In the genomic region with DNA sequence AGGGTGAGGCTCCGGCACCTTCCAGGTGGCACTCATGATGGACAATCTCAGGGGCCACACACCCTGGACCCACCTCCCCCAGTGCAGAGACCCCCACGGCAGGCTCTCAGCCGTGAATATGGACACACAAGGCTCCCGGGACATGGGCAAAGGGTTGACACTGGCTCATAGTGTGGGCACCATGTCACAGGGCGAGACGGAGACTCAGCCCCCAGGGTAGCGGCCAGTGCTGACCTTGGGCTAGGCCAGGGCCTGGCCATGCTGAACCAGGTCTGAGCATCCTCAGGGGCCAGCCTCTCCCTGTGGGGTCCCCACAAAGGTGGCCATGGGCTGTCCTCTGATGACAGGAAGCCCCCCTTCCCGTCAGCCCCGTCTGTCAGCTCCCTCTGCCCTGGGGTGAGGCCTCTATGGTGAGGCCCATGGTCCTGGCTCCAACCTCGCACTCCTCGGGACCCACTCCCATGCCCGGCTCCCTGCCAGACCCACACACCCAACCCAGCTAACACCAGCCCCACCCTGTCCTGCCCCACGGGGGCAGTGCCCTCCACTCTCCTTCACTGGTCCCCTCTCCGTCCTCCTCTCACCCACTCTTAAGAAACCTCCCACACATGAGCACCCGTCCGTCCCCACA, we compare ENCODE assay signal across 18 cellular contexts. TPM values are rescaled to one million over a fixed set of nuclear protein-coding genes. Genes with fewer than 3 reads are reported as not detected.
DNase-seq lines count a peak whose midpoint lies in the region; ATAC-seq and TF ChIP-seq lines count a peak whose summit lies in the region.
"Had no signal": no experiment of that assay in that cellular context is flagged by ENCODE, and none has a peak within 500 bp of the region (broad histone marks: within the 10 kb centered on the region; RNA-seq: fewer than 3 reads in every experiment).

No MANE protein-coding gene starts in this region.

- H3K36me3 ChIP-seq in aorta (ENCODE audit: control insufficient read depth in 1 of 2, insufficient read depth in 2 of 2, low read length in 1 of 2) (no peaks in the 10 kb centered on the region), MM.1S (replicated peaks; ENCODE audit: insufficient read depth, low read length) (no peaks in the 10 kb centered on the region), testis (ENCODE audit: low read depth, missing control alignments) (no peaks in the 10 kb centered on the region)
- H3K36me3 ChIP-seq: brain microvascular endothelial cell, colonic mucosa, gastroesophageal sphincter had no signal

- H3K27me3 ChIP-seq in right cardiac atrium (ENCODE audit: control insufficient read depth, insufficient read depth): no peaks in the 10 kb centered on the region
- H3K27me3 ChIP-seq in aorta (ENCODE audit: control insufficient read depth in 1 of 2, insufficient read depth in 2 of 2, low read length in 1 of 2): no peaks in the 10 kb centered on the region
- H3K27me3 ChIP-seq in MM.1S (replicated peaks; ENCODE audit: insufficient read depth, low read length): peaks cover 41% of the 10 kb centered on the region
- no peaks in the 10 kb centered on the region for H3K27me3 ChIP-seq in testis
- H3K27me3 ChIP-seq: colonic mucosa had no signal

- H3K79me2 ChIP-seq in MM.1S (ENCODE audit: low read length): no peaks in the 10 kb centered on the region

- DNase-seq in right cardiac atrium: peak; percentile 10 to 38 (median 37)
- DNase-seq in left cardiac atrium: no peak
- peak; percentile 77 for DNase-seq in chondrocyte (ENCODE audit: low spot score)
- DNase-seq in nephron progenitor cell: peak; percentile 3
- peak; percentile 43 to 71 for DNase-seq in aorta
- no peak for DNase-seq in MM.1S
- DNase-seq in testis: no peak
- DNase-seq: DMS79, NCI-H1694, NCI-H2171 had no signal

- H3K36me3 Mint-ChIP-seq in chondrocyte (ENCODE audit: low read depth) (no peaks in the 10 kb centered on the region), nephron progenitor cell (ENCODE audit: low read depth) (no peaks in the 10 kb centered on the region)

- no peak overlapping the region for H3K27ac ChIP-seq in right cardiac atrium (ENCODE audit: low read length)
- H3K27ac ChIP-seq in aorta (ENCODE audit: low read depth in 1 of 2, low read length in 2 of 2): no peak overlapping the region
- no peak overlapping the region for H3K27ac ChIP-seq in MM.1S (ENCODE audit: low read length)
- H3K27ac ChIP-seq in testis: no peak overlapping the region
- H3K27ac ChIP-seq: brain microvascular endothelial cell, colonic mucosa, gastroesophageal sphincter, KMS-11 had no signal

- no peak overlapping the region for H3K4me3 Mint-ChIP-seq in chondrocyte (ENCODE audit: unreplicated experiment)
- no peak overlapping the region for H3K4me3 Mint-ChIP-seq in nephron progenitor cell
- H3K4me3 Mint-ChIP-seq: activated B cell treated with CpG ODN at 0.5 μM for 24 hours; activated CD8-positive, alpha-beta T cell treated with anti-CD3 and anti-CD28 coated beads, Interleukin-2, amount 10 ng/mL, durations not matched to agents 7 days and 5 days; activated naive CD8-positive, alpha-beta T cell treated with anti-CD3 and anti-CD28 coated beads, Interleukin-2, amount 50 U/mL, for 24 hours had no signal

- H3K4me3 ChIP-seq in right cardiac atrium (ENCODE audit: low read length) (no peak overlapping the region), aorta (ENCODE audit: low read length in 2 of 2) (no peak overlapping the region), MM.1S (ENCODE audit: low read length) (no peak overlapping the region), testis (no peak overlapping the region)
- H3K4me3 ChIP-seq: colonic mucosa, gastroesophageal sphincter had no signal

- H3K4me1 Mint-ChIP-seq in chondrocyte (ENCODE audit: low read depth) (no peaks in the 10 kb centered on the region), nephron progenitor cell (no peaks in the 10 kb centered on the region)
- H3K4me1 Mint-ChIP-seq: activated B cell treated with CpG ODN at 0.5 μM for 24 hours had no signal

- no peak overlapping the region for H3K27ac Mint-ChIP-seq in chondrocyte (ENCODE audit: unreplicated experiment)
- peak overlapping the region; percentile 34 for H3K27ac Mint-ChIP-seq in nephron progenitor cell
- H3K27ac Mint-ChIP-seq: activated B cell treated with CpG ODN at 0.5 μM for 24 hours; activated CD8-positive, alpha-beta T cell treated with anti-CD3 and anti-CD28 coated beads, Interleukin-2, amount 10 ng/mL, durations not matched to agents 7 days and 5 days; activated naive CD8-positive, alpha-beta T cell treated with anti-CD3 and anti-CD28 coated beads, Interleukin-2, amount 50 U/mL, for 24 hours had no signal

- H3K4me1 ChIP-seq in right cardiac atrium (ENCODE audit: control insufficient read depth, insufficient read depth, low read length) (no peaks in the 10 kb centered on the region), aorta (ENCODE audit: control insufficient read depth in 1 of 2, insufficient read depth in 2 of 2, low read length in 2 of 2) (no peaks in the 10 kb centered on the region), MM.1S (ENCODE audit: low read length) (no peaks in the 10 kb centered on the region), testis (no peaks in the 10 kb centered on the region)
- H3K4me1 ChIP-seq: colonic mucosa, gastroesophageal sphincter had no signal

- no peak overlapping the region for H3K4me2 ChIP-seq in MM.1S (ENCODE audit: low read depth, low read length)
- H3K4me2 ChIP-seq: KMS-11 had no signal

- peak in 1 of 2 donors; percentile 6 for ATAC-seq in right cardiac atrium
- ATAC-seq in left cardiac atrium: no peak
- ATAC-seq in aorta (ENCODE audit: low FRiP score): no peak

- H3K27me3 Mint-ChIP-seq in chondrocyte (ENCODE audit: low read depth): peaks cover 8% of the 10 kb centered on the region
- H3K27me3 Mint-ChIP-seq in nephron progenitor cell (ENCODE audit: low read depth, poor library complexity): peaks cover 11% of the 10 kb centered on the region

- H3K9me3 ChIP-seq in right cardiac atrium (ENCODE audit: control insufficient read depth, low read length) (no peaks in the 10 kb centered on the region), aorta (ENCODE audit: control insufficient read depth, low read length) (no peaks in the 10 kb centered on the region), MM.1S (replicated peaks; ENCODE audit: insufficient read depth, low read length) (no peaks in the 10 kb centered on the region), testis (no peaks in the 10 kb centered on the region)
- H3K9me3 ChIP-seq: colonic mucosa, gastroesophageal sphincter had no signal

- H4K20me1 ChIP-seq in MM.1S (ENCODE audit: insufficient read depth, low read length): no peaks in the 10 kb centered on the region

- H3K9me3 Mint-ChIP-seq in chondrocyte (ENCODE audit: low read depth): no peaks in the 10 kb centered on the region
- no peaks in the 10 kb centered on the region for H3K9me3 Mint-ChIP-seq in nephron progenitor cell
- H3K9me3 Mint-ChIP-seq: activated B cell treated with CpG ODN at 0.5 μM for 24 hours; activated naive CD8-positive, alpha-beta T cell treated with anti-CD3 and anti-CD28 coated beads, Interleukin-2, amount 50 U/mL, for 24 hours had no signal

- TF ChIP-seq CTCF in chondrocyte (IDR thresholded peaks at IDR 0.05): no peak
- TF ChIP-seq CTCF in nephron progenitor cell (IDR thresholded peaks at IDR 0.05): no peak
- TF ChIP-seq CTCF in MM.1S (IDR thresholded peaks at IDR 0.05; ENCODE audit: low read length): no peak
- TF ChIP-seq CTCF in testis (IDR thresholded peaks at IDR 0.05): no peak

- no peaks in the 10 kb centered on the region for H3K9me2 ChIP-seq in MM.1S (replicated peaks; ENCODE audit: insufficient read depth, low read length)

- TF ChIP-seq POLR2A in testis (IDR thresholded peaks at IDR 0.05): no peak

- H3K9ac ChIP-seq in MM.1S (ENCODE audit: low read length): no peak overlapping the region
- H3K9ac ChIP-seq: KMS-11 had no signal

- WGBS in right cardiac atrium: 82% methylated on average over 16 of the region's 16 CpGs
- WGBS in aorta, 2 donors: 81 to 83% methylated on average over 16 of the region's 16 CpGs
- 87 to 88% methylated on average over 9 to 15 of the region's 16 CpGs for WGBS in testis, 2 donors

- no peak overlapping the region for H2AFZ ChIP-seq in MM.1S (ENCODE audit: low read length)

- H3F3A ChIP-seq in MM.1S (ENCODE audit: insufficient read depth, low read length): no peaks in the 10 kb centered on the region

- intact Hi-C loops in right cardiac atrium (cut with DNase I) (no loop called here), left cardiac atrium (cut with DNase I) (no loop called here), aorta (cut with DNase I) (loop anchor here in 1 of 2 donors (5.0 kb wide), 1 partner anchor 677 kb away; no protein-coding TSS in a partner anchor), testis (cut with DNase I; ENCODE audit: low total_unique reads) (no loop called here)

RNA-seq across cellular contexts. Expression of gene PRODH, which starts 19.0 kb away (rescaled TPM):
- total RNA-seq in right cardiac atrium (1 to 10 TPM in 3 of 4 donors, under 1 TPM in 1; 0.75 to 9.7 (median 3.7) TPM), left cardiac atrium (1 to 10 TPM; 2.3 to 5.6 TPM), chondrocyte (3.5 to 5.9 TPM (median 5.6 TPM) in 3 replicates), aorta (1 to 10 TPM; 1.0 to 1.9 TPM), testis (1 to 10 TPM; 5.6 to 7.4 TPM)
- polyA plus RNA-seq in right cardiac atrium (2.8 TPM), aorta (1 to 10 TPM; 1.5 to 2.3 TPM), testis (ENCODE audit: insufficient read depth, low read depth, low replicate concordance) (3.2 TPM)
- total RNA-seq: activated B cell treated with CpG ODN at 0.5 μM for 24 hours; activated CD8-positive, alpha-beta T cell treated with anti-CD3 and anti-CD28 coated beads, Interleukin-2, amount 10 ng/mL, durations not matched to agents 7 days and 5 days; RPMI7951 had no signal

RNA-seq across cellular contexts. Expression of gene DGCR6, which starts 48.9 kb away (rescaled TPM):
- total RNA-seq in right cardiac atrium: 10 to 100 TPM in 1 of 4 donors, 1 to 10 TPM in 3; 2.8 to 11.2 (median 6.2) TPM
- polyA plus RNA-seq in right cardiac atrium: 3.6 TPM
- 1 to 10 TPM; 4.2 to 7.5 TPM for total RNA-seq in left cardiac atrium
- total RNA-seq in chondrocyte: 5.1 to 7.1 TPM (median 5.4 TPM) in 3 replicates
- 1 to 10 TPM in 1 of 2 donors, under 1 TPM in 1; 0.88 to 1.7 TPM for total RNA-seq in aorta
- 1 to 10 TPM; 3.3 to 5.8 TPM for polyA plus RNA-seq in aorta
- total RNA-seq in testis: 10 to 100 TPM in 1 of 2 donors, 1 to 10 TPM in 1; 9.8 to 21.7 TPM
- 11.0 TPM for polyA plus RNA-seq in testis (ENCODE audit: insufficient read depth, low read depth, low replicate concordance)

Comparison
In these comparisons a context has a peak if more than half of its experiments do, and no peak if none do; other contexts are left out.
1. DNase-seq: peak in right cardiac atrium (3 of 3), chondrocyte (single experiment), nephron progenitor cell (single experiment) and aorta (2 of 2); none in left cardiac atrium (single experiment), MM.1S (single experiment) and testis (single experiment).